ENCODE assay signal across 7 cellular contexts in the genomic region with DNA sequence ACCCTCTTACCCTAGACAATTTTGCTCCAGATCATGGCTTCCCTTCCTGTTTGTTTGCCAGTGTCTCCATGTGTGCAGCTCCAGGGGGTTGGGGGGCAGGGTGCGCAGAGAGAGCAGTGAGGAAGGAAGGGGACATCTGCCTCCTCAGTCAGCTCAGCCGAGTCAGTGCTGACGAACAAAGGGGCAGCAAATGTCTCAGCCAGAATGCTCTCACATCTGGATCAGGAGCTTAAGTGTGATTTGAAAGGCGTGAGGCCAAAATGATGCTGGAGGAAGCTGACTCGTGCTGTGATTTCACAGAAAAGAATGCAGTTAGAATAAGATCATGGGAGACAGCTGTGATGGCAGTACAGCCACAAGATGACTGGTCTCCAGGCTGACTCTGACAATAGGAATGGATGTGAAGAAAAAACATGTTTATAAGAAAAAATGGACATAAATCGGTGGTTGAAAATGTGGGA. TPM values are rescaled to one million over a fixed set of nuclear protein-coding genes. Genes with fewer than 3 reads are reported as not detected.
DNase-seq lines count a peak whose midpoint lies in the region; TF ChIP-seq lines count a peak whose summit lies in the region.

No MANE protein-coding gene starts in this region.

- peak overlapping the region; percentile 80 for H3K4me2 ChIP-seq in osteoblast (ENCODE audit: insufficient read depth, low read length)

- H3K4me1 ChIP-seq in osteoblast (ENCODE audit: insufficient read depth, low read length) = peaks cover 40% of the 10 kb centered on the region

- H4K20me1 ChIP-seq in osteoblast (ENCODE audit: insufficient read depth, low read length) = no peaks in the 10 kb centered on the region

- H3K27me3 ChIP-seq in WERI-Rb-1 (ENCODE audit: insufficient read depth, low read depth, severe bottlenecking) (no peaks in the 10 kb centered on the region), osteoblast (ENCODE audit: insufficient read depth, low read length) (no peaks in the 10 kb centered on the region)

- no peak overlapping the region for H3K4me3 ChIP-seq in WERI-Rb-1 (ENCODE audit: low read depth, low read length)
- peak overlapping the region; percentile 54 for H3K4me3 ChIP-seq in osteoblast (ENCODE audit: insufficient read depth, low read length)

- H3K27ac ChIP-seq in WERI-Rb-1 = no peak overlapping the region
- H3K27ac ChIP-seq in osteoblast (ENCODE audit: low read depth, low read length) = peak overlapping the region; percentile 100

- H3K79me2 ChIP-seq in osteoblast (ENCODE audit: insufficient read depth, low read length) = peaks cover 5% of the 10 kb centered on the region

- H3K9me3 ChIP-seq in WERI-Rb-1 (ENCODE audit: severe bottlenecking) (no peaks in the 10 kb centered on the region), osteoblast (ENCODE audit: low read depth, low read length) (no peaks in the 10 kb centered on the region)

- peak; percentile 100 for DNase-seq in HS-5 (ENCODE audit: low read depth)
- DNase-seq in WERI-Rb-1 = peak; percentile 14
- DNase-seq in fibroblast of peridontal ligament (ENCODE audit: extremely low read depth) = peak; percentile 100
- peak; percentile 85 for DNase-seq in osteoblast (ENCODE audit: insufficient read length, low spot score, missing footprints)
- no peak for DNase-seq in NCI-H1105 (lab: John Stamatoyannopoulos, UW)
- no peak for DNase-seq in NCI-H187 (lab: John Stamatoyannopoulos, UW)
- no peak for DNase-seq in DMS153 (lab: John Stamatoyannopoulos, UW)

- H3K36me3 ChIP-seq in WERI-Rb-1 (no peaks in the 10 kb centered on the region), osteoblast (ENCODE audit: insufficient read depth, low read length) (peaks cover 4% of the 10 kb centered on the region)

- no peak overlapping the region for H2AFZ ChIP-seq in osteoblast (ENCODE audit: low read length)

- TF ChIP-seq CTCF in WERI-Rb-1 (IDR thresholded peaks at IDR 0.05; ENCODE audit: low read depth, low read length) (no peak), osteoblast (IDR thresholded peaks at IDR 0.05; ENCODE audit: extremely low read depth, low read depth, low read length) (no peak)

RNA-seq across cellular contexts. Expression of a gene that starts 27.1 kb away (rescaled TPM):
- 64.8 and 68.0 TPM in 2 replicates for total RNA-seq in osteoblast

Comparison
In these comparisons a context has a peak if more than half of its experiments do, and no peak if none do; other contexts are left out.
1. DNase-seq: peak in HS-5 (single experiment), WERI-Rb-1 (single experiment), fibroblast of peridontal ligament (single experiment) and osteoblast (single experiment); none in NCI-H1105 (single experiment), NCI-H187 (0 of 2) and DMS153 (single experiment).